Comparison of ENCODE assay signal across 25 cellular contexts in genomic region chr16:57102888-57103879, GRCh38. TPM values are rescaled to one million over a fixed set of nuclear protein-coding genes. Genes with fewer than 3 reads are reported as not detected.
DNase-seq lines count a peak whose midpoint lies in the region; ATAC-seq, FAIRE-seq and TF ChIP-seq lines count a peak whose summit lies in the region.
"Had no signal": no experiment of that assay in that cellular context is flagged by ENCODE, and none has a peak within 500 bp of the region (broad histone marks: within the 10 kb centered on the region; RNA-seq: fewer than 3 reads in every experiment).

No MANE protein-coding gene starts in this region.

- 0 out of 2 replicates have a peak, but pooled peaks cover 5% of the 10 kb centered on the region for H3K79me1 ChIP-seq in H1 (ENCODE audit: low read depth, low read length)

- no peaks in the 10 kb centered on the region for H3K36me3 Mint-ChIP-seq in osteocyte (ENCODE audit: unreplicated experiment)
- H3K36me3 Mint-ChIP-seq: activated naive CD4-positive, alpha-beta T cell treated with anti-CD3 and anti-CD28 coated beads, Interleukin-2, amount 10 ng/mL, durations not matched to agents 7 days and 5 days; memory B cell had no signal

- no peak overlapping the region for H4K5ac ChIP-seq in H1 (ENCODE audit: insufficient read length, low read depth, low read length)

- H3K23ac ChIP-seq in H1 (ENCODE audit: insufficient read length): no peak overlapping the region

- H2AFZ ChIP-seq in H1 (ENCODE audit: low read length): no peak overlapping the region

- no peak overlapping the region for H3K4ac ChIP-seq in H1 (replicated peaks; ENCODE audit: insufficient read length, low read depth, low read length)

- H3K27ac Mint-ChIP-seq in osteocyte (ENCODE audit: unreplicated experiment): peak overlapping the region; percentile 14
- H3K27ac Mint-ChIP-seq: activated naive CD4-positive, alpha-beta T cell treated with anti-CD3 and anti-CD28 coated beads, Interleukin-2, amount 10 ng/mL, durations not matched to agents 7 days and 5 days; dendritic cell treated with granulocyte-macrophage colony-stimulating factor and Interleukin-4, amounts not matched to agents 40 ng/mL and 50 ng/mL, for 4 days; memory B cell; stimulated activated naive CD8-positive, alpha-beta T cell treated with anti-CD3 and anti-CD28 coated beads, Interleukin-15, Interleukin-2, amounts not matched to agents 100 ng/mL and 50 ng/mL, for 24 hours had no signal

- 0 out of 2 replicates have a peak, but pooled peaks cover 8% of the 10 kb centered on the region for H3K36me3 ChIP-seq in BLaER1
- peaks cover 9% of the 10 kb centered on the region for H3K36me3 ChIP-seq in NT2/D1 (ENCODE audit: insufficient read depth, insufficient read length, low read length)
- no peaks in the 10 kb centered on the region for H3K36me3 ChIP-seq in H1 (ENCODE audit: control insufficient read depth in 2 of 4, insufficient read depth in 4 of 4, low read length in 3 of 4)
- H3K36me3 ChIP-seq: tibial artery had no signal

- no peak for TF ChIP-seq CTCF in H1 (IDR thresholded peaks at IDR 0.05; ENCODE audit: control extremely low read depth in 1 of 3, insufficient read depth in 1 of 3, low read depth in 1 of 3, low read length in 3 of 3)
- no peak for TF ChIP-seq CTCF in osteocyte (IDR thresholded peaks at IDR 0.05)

- no peak overlapping the region for H3K4me3 Mint-ChIP-seq in osteocyte (ENCODE audit: unreplicated experiment)
- H3K4me3 Mint-ChIP-seq: activated naive CD4-positive, alpha-beta T cell treated with anti-CD3 and anti-CD28 coated beads, Interleukin-2, amount 10 ng/mL, durations not matched to agents 7 days and 5 days; dendritic cell treated with granulocyte-macrophage colony-stimulating factor and Interleukin-4, amounts not matched to agents 40 ng/mL and 50 ng/mL, for 4 days; memory B cell; stimulated activated naive CD8-positive, alpha-beta T cell treated with anti-CD3 and anti-CD28 coated beads, Interleukin-15, Interleukin-2, amounts not matched to agents 100 ng/mL and 50 ng/mL, for 24 hours had no signal

- H3K4me1 Mint-ChIP-seq in osteocyte (ENCODE audit: unreplicated experiment): peaks cover 14% of the 10 kb centered on the region

- POLR2A ChIA-PET in H1 (lab: Charles Lee; ENCODE audit: partially characterized antibody): interaction anchor here (0.8 kb wide), 1 partner anchor 82 kb away, joined by 3 read pairs; the partner anchor contains the start of genes PSME3IP1 and RSPRY1

- H3K27me3 Mint-ChIP-seq in osteocyte (ENCODE audit: unreplicated experiment): no peaks in the 10 kb centered on the region
- H3K27me3 Mint-ChIP-seq: dendritic cell treated with granulocyte-macrophage colony-stimulating factor and Interleukin-4, amounts not matched to agents 40 ng/mL and 50 ng/mL, for 4 days; stimulated activated naive CD8-positive, alpha-beta T cell treated with anti-CD3 and anti-CD28 coated beads, Interleukin-15, Interleukin-2, amounts not matched to agents 100 ng/mL and 50 ng/mL, for 24 hours had no signal

- no peaks in the 10 kb centered on the region for H3K27me3 ChIP-seq in BLaER1
- H3K27me3 ChIP-seq in NT2/D1 (ENCODE audit: insufficient read depth, insufficient read length): no peaks in the 10 kb centered on the region
- H3K27me3 ChIP-seq in H1 (replicated peaks in 1 of 4; ENCODE audit: control insufficient read depth in 3 of 4, extremely low read depth in 1 of 4, insufficient read depth in 3 of 4, low read length in 3 of 4): no peaks in the 10 kb centered on the region
- H3K27me3 ChIP-seq: tibial artery had no signal

- no peak for TF ChIP-seq RAD21 in H1 (IDR thresholded peaks at IDR 0.05 in 1 of 2, conservative IDR thresholded peaks at IDR 0.05 in 1 of 2; ENCODE audit: low read depth in 2 of 2, low read length in 2 of 2)

- no peak for DNase-seq in NT2/D1 (ENCODE audit: low read depth, low spot score)
- no peak for DNase-seq in H1 (ENCODE audit: low read depth in 1 of 2, low spot score in 2 of 2)
- DNase-seq in osteocyte (ENCODE audit: extremely low spot score, unreplicated experiment): no peak
- DNase-seq in GM12892 (ENCODE audit: insufficient read length): no peak
- DNase-seq: ACHN; activated naive CD4-positive, alpha-beta T cell treated with anti-CD3 and anti-CD28 coated beads, Interleukin-2, amount 10 ng/mL, durations not matched to agents 7 days and 5 days; DMS79; GDM1; left colon; NCI-H146; NCI-H524; NK-92 treated with Interleukin-12 subunit alpha and Interleukin-12 subunit beta, amount 100 ng/mL, for 24 hours; SHP77 treated with DMSO at 0.1 percent for 48 hours; SW 1271; tibial artery had no signal

- H3K9ac ChIP-seq in BLaER1 (0 out of 2 replicates have a peak overlapping the region, but pooled peaks have one; percentile 15), NT2/D1 (ENCODE audit: insufficient read length, low read depth) (peak overlapping the region; percentile 61), H1 (replicated peaks in 1 of 4; ENCODE audit: extremely low read depth in 1 of 4, low read depth in 3 of 4, low read length in 3 of 4) (no peak overlapping the region)

- no peak overlapping the region for H2BK15ac ChIP-seq in H1 (ENCODE audit: low read length)

- H2BK5ac ChIP-seq in H1 (ENCODE audit: low read depth, low read length): no peak overlapping the region

- no peak overlapping the region for H3K18ac ChIP-seq in H1 (ENCODE audit: extremely low read depth, low read length)

- H3K79me2 ChIP-seq in H1 (ENCODE audit: control insufficient read depth in 1 of 2, insufficient read depth in 2 of 2, low read length in 2 of 2): no peaks in the 10 kb centered on the region

- 78 to 100% methylated on average over 1 to 16 of the region's 16 CpGs for WGBS in H1 (ENCODE audit: extremely low coverage in 1 of 2, insufficient coverage in 1 of 2, insufficient read length in 1 of 2, insufficient replicate concordance in 2 of 2, low coverage in 1 of 2, low lambda C conversion rate in 2 of 2, missing lambda C conversion rate in 1 of 2), 2 experiments

- no peak overlapping the region for H3K56ac ChIP-seq in H1 (replicated peaks; ENCODE audit: insufficient read length, low read depth, low read length)

- CTCF ChIA-PET in H1 (lab: Charles Lee; ENCODE audit: partially characterized antibody): interaction anchor here (0.9 to 13.6 kb wide), 6 partner anchors 9 to 314 kb away, joined by 3 to 100 read pairs (median 4); partner anchors contain the start of gene CPNE2

- peaks cover 32% of the 10 kb centered on the region for H3K4me1 ChIP-seq in BLaER1
- peaks cover 38% of the 10 kb centered on the region for H3K4me1 ChIP-seq in NT2/D1 (ENCODE audit: insufficient read depth, insufficient read length)
- H3K4me1 ChIP-seq in H1 (replicated peaks in 1 of 4; ENCODE audit: control insufficient read depth in 3 of 4, insufficient read depth in 4 of 4, low read length in 3 of 4): peaks cover 3 to 13% (median 9%) of the 10 kb centered on the region in 4 experiments

- TF ChIP-seq POLR2A in H1 (IDR thresholded peaks at IDR 0.05; ENCODE audit: control extremely low read depth in 1 of 2, low read depth in 2 of 2, low read length in 2 of 2) (no peak), GM12892 (IDR thresholded peaks at IDR 0.05; ENCODE audit: low read depth, low read length) (no peak)

- no peak for ATAC-seq in GM19463 (IDR thresholded peaks at IDR 0.05; ENCODE audit: unreplicated experiment)
- ATAC-seq in HG02759 (IDR thresholded peaks at IDR 0.05; ENCODE audit: unreplicated experiment): no peak
- ATAC-seq: HCT116, left colon, Panc1 had no signal

- no peak overlapping the region for H2BK12ac ChIP-seq in H1 (ENCODE audit: low read depth, low read length)

- H3K23me2 ChIP-seq in H1 (ENCODE audit: low read depth, low read length): no peaks in the 10 kb centered on the region

- no peak for TF ChIP-seq EP300 in H1 (IDR thresholded peaks at IDR 0.05; ENCODE audit: borderline replicate concordance in 1 of 2, low read depth in 2 of 2, low read length in 2 of 2)

- H2BK120ac ChIP-seq in H1 (replicated peaks; ENCODE audit: low read depth, low read length): no peak overlapping the region

- H3K4me2 ChIP-seq in BLaER1 (no peak overlapping the region), H1 (ENCODE audit: insufficient read depth in 1 of 2, low read depth in 2 of 2, low read length in 2 of 2) (no peak overlapping the region)

- no peak overlapping the region for H2BK20ac ChIP-seq in H1 (ENCODE audit: low read length)

- no peak overlapping the region for H3K4me3 ChIP-seq in BLaER1
- H3K4me3 ChIP-seq in NT2/D1 (ENCODE audit: insufficient read length, low read depth): no peak overlapping the region
- no peak overlapping the region for H3K4me3 ChIP-seq in H1 (ENCODE audit: extremely low read depth in 1 of 4, insufficient read depth in 2 of 4, low read depth in 3 of 4, low read length in 4 of 4)
- H3K4me3 ChIP-seq: tibial artery had no signal

- H4K91ac ChIP-seq in H1 (replicated peaks; ENCODE audit: insufficient read length, low read length): no peak overlapping the region

- FAIRE-seq in H1 (lab: Jason Lieb, UNC) (no peak), GM12892 (lab: Jason Lieb, UNC) (no peak)
- FAIRE-seq: bronchial epithelial cell, frontal cortex had no signal

- H4K8ac ChIP-seq in H1 (ENCODE audit: extremely low read depth, insufficient read depth, low read length): peak overlapping the region; percentile 45; the same call in 1 of the 2 replicates

- no peaks in the 10 kb centered on the region for H3K9me3 Mint-ChIP-seq in osteocyte (ENCODE audit: unreplicated experiment)
- H3K9me3 Mint-ChIP-seq: activated naive CD4-positive, alpha-beta T cell treated with anti-CD3 and anti-CD28 coated beads, Interleukin-2, amount 10 ng/mL, durations not matched to agents 7 days and 5 days; dendritic cell treated with granulocyte-macrophage colony-stimulating factor and Interleukin-4, amounts not matched to agents 40 ng/mL and 50 ng/mL, for 4 days; memory B cell; stimulated activated naive CD8-positive, alpha-beta T cell treated with anti-CD3 and anti-CD28 coated beads, Interleukin-15, Interleukin-2, amounts not matched to agents 100 ng/mL and 50 ng/mL, for 24 hours had no signal

- H2AK5ac ChIP-seq in H1 (ENCODE audit: low read depth, low read length): no peak overlapping the region

- H3K14ac ChIP-seq in H1 (ENCODE audit: insufficient read length): no peak overlapping the region

- H3K27ac ChIP-seq in BLaER1 (0 out of 2 replicates have a peak overlapping the region, but pooled peaks have one; percentile 20), H1 (ENCODE audit: low read depth, low read length) (no peak overlapping the region)
- H3K27ac ChIP-seq: tibial artery had no signal

- H4K20me1 ChIP-seq in BLaER1: peaks cover 87% of the 10 kb centered on the region
- H4K20me1 ChIP-seq in H1 (replicated peaks in 1 of 2; ENCODE audit: control insufficient read depth in 1 of 2, insufficient read depth in 2 of 2, low read length in 2 of 2): no peaks in the 10 kb centered on the region

- H3K9me3 ChIP-seq in BLaER1 (no peaks in the 10 kb centered on the region), NT2/D1 (ENCODE audit: insufficient read depth, low read length) (no peaks in the 10 kb centered on the region), H1 (ENCODE audit: insufficient read depth in 2 of 2, low read depth in 1 of 2, low read length in 1 of 2) (no peaks in the 10 kb centered on the region)
- H3K9me3 ChIP-seq: tibial artery had no signal

RNA-seq across cellular contexts. Expression of gene CPNE2, which starts 10.8 kb away (rescaled TPM):
- total RNA-seq in H1 (2021; fragmentation: NEBNext Ultra II Directional; extraction: Animal tissue kit (Norgen Biotek cat#: 25700)): 10.6 and 11.6 TPM in 2 replicates
- 38.0 and 39.5 TPM in 2 replicates for polyA plus RNA-seq in H1 (2011; rRNA removed)
- polyA plus RNA-seq in H1 (2011; cell fraction: cytosol; rRNA removed): 23.2 TPM
- polyA plus RNA-seq in H1 (2011; cell fraction: nucleus; rRNA removed): 22.3 TPM
- 11.1 to 18.8 TPM (median 16.3 TPM) in 4 replicates for polyA plus RNA-seq in H1 (2012, experiment 1 of 2)
- 20.5 TPM for polyA plus RNA-seq in H1 (2012, experiment 2 of 2)
- polyA plus RNA-seq in H1 (2013, experiment 1 of 2): 26.2 TPM
- 24.6 TPM for polyA plus RNA-seq in H1 (2013, experiment 2 of 2)
- 16.1 and 18.7 TPM in 2 replicates for polyA minus RNA-seq in H1 (2011; rRNA and poly(A)+ RNA removed)
- 11.2 TPM for polyA minus RNA-seq in H1 (2011; cell fraction: cytosol; rRNA and poly(A)+ RNA removed)
- polyA minus RNA-seq in H1 (2011; cell fraction: nucleus; rRNA and poly(A)+ RNA removed): 9.8 TPM
- total RNA-seq in osteocyte: 33.7 and 33.9 TPM in 2 replicates
- polyA plus RNA-seq in GM12892 (2012; ENCODE audit: missing spikeins): 13.1 TPM

Comparison
In these comparisons a context has a peak if more than half of its experiments do, and no peak if none do; other contexts are left out.
1. H3K9ac ChIP-seq: peak in BLaER1 (single experiment) and NT2/D1 (single experiment); none in H1 (0 of 4).